In genomic region chr12:85036736-85037135, GRCh38 we compare ENCODE assay signal across 9 cellular contexts. TPM values are rescaled to one million over a fixed set of nuclear protein-coding genes. Genes with fewer than 3 reads are reported as not detected.
DNase-seq lines count a peak whose midpoint lies in the region; ATAC-seq and TF ChIP-seq lines count a peak whose summit lies in the region.
"Had no signal": no experiment of that assay in that cellular context is flagged by ENCODE, and none has a peak within 500 bp of the region (broad histone marks: within the 10 kb centered on the region; RNA-seq: fewer than 3 reads in every experiment).

No MANE protein-coding gene starts in this region.

- H3K27me3 ChIP-seq in NT2/D1 (ENCODE audit: insufficient read depth, insufficient read length) = peaks cover 2% of the 10 kb centered on the region
- H3K27me3 ChIP-seq in gastroesophageal sphincter = no peaks in the 10 kb centered on the region
- peaks cover 0 to 2% of the 10 kb centered on the region in 2 donors for H3K27me3 ChIP-seq in aorta (ENCODE audit: control insufficient read depth in 1 of 2, insufficient read depth in 2 of 2, low read length in 1 of 2)

- H3K4me1 ChIP-seq in NT2/D1 (ENCODE audit: insufficient read depth, insufficient read length) (no peaks in the 10 kb centered on the region), gastroesophageal sphincter (peaks cover 0 to 9% (median 0%) of the 10 kb centered on the region in 3 donors), aorta (ENCODE audit: control insufficient read depth in 1 of 2, insufficient read depth in 2 of 2, low read length in 2 of 2) (no peaks in the 10 kb centered on the region)

- no peak overlapping the region for H3K27ac ChIP-seq in gastroesophageal sphincter
- H3K27ac ChIP-seq in aorta (ENCODE audit: low read depth in 1 of 2, low read length in 2 of 2) = no peak overlapping the region

- TF ChIP-seq POLR2A in gastroesophageal sphincter (IDR thresholded peaks at IDR 0.05) = no peak

- no peak for TF ChIP-seq CTCF in gastroesophageal sphincter (IDR thresholded peaks at IDR 0.05)

- ATAC-seq in gastroesophageal sphincter (no peak), aorta (ENCODE audit: low FRiP score) (no peak), HG02870 (IDR thresholded peaks at IDR 0.05; ENCODE audit: unreplicated experiment) (no peak), HG02588 (IDR thresholded peaks at IDR 0.05; ENCODE audit: unreplicated experiment) (no peak)
- peak; percentile 44 to 54 for ATAC-seq in stimulated activated naive B cell treated with anti-CD40 and anti-IgM and Interleukin-4, amounts not matched to agents 10 μg/mL and 1 μg/mL and 100 μg/mL, for 72 hours (replicated peaks)

- no peaks in the 10 kb centered on the region for H3K9me3 Mint-ChIP-seq in stimulated activated naive B cell treated with anti-CD40 and anti-IgM and Interleukin-4, amounts not matched to agents 10 μg/mL and 1 μg/mL and 100 μg/mL, for 72 hours

- DNase-seq in NCI-H82 (lab: John Stamatoyannopoulos, UW) (peak; percentile 29), NCI-H82 treated with DMSO at 0.1 percent for 48 hours (lab: John Stamatoyannopoulos, UW; ENCODE audit: unreplicated experiment) (no peak), NT2/D1 (ENCODE audit: low read depth, low spot score) (no peak), aorta (no peak)
- DNase-seq in stimulated activated naive B cell treated with anti-CD40 and anti-IgM and Interleukin-4, amounts not matched to agents 10 μg/mL and 1 μg/mL and 100 μg/mL, for 72 hours = no peak

- 15 to 19% methylated on average over 3 of the region's 3 CpGs for WGBS in gastroesophageal sphincter (ENCODE audit: low coverage in 1 of 2), 2 donors
- 17 to 19% methylated on average over 3 of the region's 3 CpGs for WGBS in aorta, 2 donors

- H3K9me3 ChIP-seq in NT2/D1 (ENCODE audit: insufficient read depth, low read length) (no peaks in the 10 kb centered on the region), gastroesophageal sphincter (no peaks in the 10 kb centered on the region), aorta (ENCODE audit: control insufficient read depth, low read length) (no peaks in the 10 kb centered on the region)

- H3K9ac ChIP-seq in NT2/D1 (ENCODE audit: insufficient read length, low read depth) = no peak overlapping the region

- intact Hi-C loops in aorta (cut with DNase I) = no loop called here

- H3K4me3 ChIP-seq in NT2/D1 (ENCODE audit: insufficient read length, low read depth) (peak overlapping the region; percentile 80), gastroesophageal sphincter (peak overlapping the region; percentile 57), aorta (ENCODE audit: low read length in 2 of 2) (no peak overlapping the region)

- peaks cover 17 to 18% of the 10 kb centered on the region in 2 donors for H3K27me3 Mint-ChIP-seq in stimulated activated naive B cell treated with anti-CD40 and anti-IgM and Interleukin-4, amounts not matched to agents 10 μg/mL and 1 μg/mL and 100 μg/mL, for 72 hours

- no peak for TF ChIP-seq EP300 in gastroesophageal sphincter (IDR thresholded peaks at IDR 0.05)

- H3K36me3 ChIP-seq in NT2/D1 (ENCODE audit: insufficient read depth, insufficient read length, low read length) = no peaks in the 10 kb centered on the region
- H3K36me3 ChIP-seq in gastroesophageal sphincter = no peaks in the 10 kb centered on the region
- no peaks in the 10 kb centered on the region for H3K36me3 ChIP-seq in aorta (ENCODE audit: control insufficient read depth in 1 of 2, insufficient read depth in 2 of 2, low read length in 1 of 2)

- H3K27ac Mint-ChIP-seq in stimulated activated naive B cell treated with anti-CD40 and anti-IgM and Interleukin-4, amounts not matched to agents 10 μg/mL and 1 μg/mL and 100 μg/mL, for 72 hours = no peak overlapping the region
- H3K27ac Mint-ChIP-seq: CD4-positive, CD25-positive, alpha-beta regulatory T cell had no signal

- H3K36me3 Mint-ChIP-seq in stimulated activated naive B cell treated with anti-CD40 and anti-IgM and Interleukin-4, amounts not matched to agents 10 μg/mL and 1 μg/mL and 100 μg/mL, for 72 hours = no peaks in the 10 kb centered on the region
- H3K36me3 Mint-ChIP-seq: CD4-positive, CD25-positive, alpha-beta regulatory T cell had no signal

- peak overlapping the region; percentile 84 to 86 for H3K4me3 Mint-ChIP-seq in stimulated activated naive B cell treated with anti-CD40 and anti-IgM and Interleukin-4, amounts not matched to agents 10 μg/mL and 1 μg/mL and 100 μg/mL, for 72 hours

- H3K4me1 Mint-ChIP-seq in stimulated activated naive B cell treated with anti-CD40 and anti-IgM and Interleukin-4, amounts not matched to agents 10 μg/mL and 1 μg/mL and 100 μg/mL, for 72 hours = peaks cover 5 to 6% of the 10 kb centered on the region in 2 donors

RNA-seq across cellular contexts. Expression of gene LRRIQ1, which starts 0.6 kb away (rescaled TPM):
- total RNA-seq in gastroesophageal sphincter = 1 to 10 TPM in 1 of 4 donors, under 1 TPM in 2, not detected in 1; 0.31 to 1.4 (median 0.54) TPM
- total RNA-seq in aorta = under 1 TPM; 0.19 to 0.99 TPM
- not detected for polyA plus RNA-seq in aorta
- total RNA-seq: CD4-positive, CD25-positive, alpha-beta regulatory T cell had no signal
- polyA plus RNA-seq: CD4-positive, CD25-positive, alpha-beta regulatory T cell had no signal

RNA-seq across cellular contexts. Expression of gene TSPAN19, which starts 0.7 kb away (rescaled TPM):
- total RNA-seq in gastroesophageal sphincter (under 1 TPM in 1 of 4 donors, not detected in 3; 0.10 TPM), aorta (not detected)
- not detected for polyA plus RNA-seq in aorta
- total RNA-seq: CD4-positive, CD25-positive, alpha-beta regulatory T cell had no signal
- polyA plus RNA-seq: CD4-positive, CD25-positive, alpha-beta regulatory T cell had no signal

Comparison
In these comparisons a context has a peak if more than half of its experiments do, and no peak if none do; other contexts are left out.
1. H3K4me3 ChIP-seq: peak in NT2/D1 (single experiment) and gastroesophageal sphincter (2 of 2); none in aorta (0 of 2).
2. ATAC-seq: peak in stimulated activated naive B cell treated with anti-CD40 and anti-IgM and Interleukin-4, amounts not matched to agents 10 μg/mL and 1 μg/mL and 100 μg/mL, for 72 hours (2 of 2); none in gastroesophageal sphincter (single experiment), aorta (single experiment), HG02870 (single experiment) and HG02588 (single experiment).